ENCODE assay signal across 9 cellular contexts in genomic region chr12:40011775-40012129, GRCh38.
DNase-seq lines count a peak whose midpoint lies in the region; ATAC-seq and TF ChIP-seq lines count a peak whose summit lies in the region.
"Had no signal": no experiment of that assay in that cellular context is flagged by ENCODE, and none has a peak within 500 bp of the region (broad histone marks: within the 10 kb centered on the region; RNA-seq: fewer than 3 reads in every experiment).

No MANE protein-coding gene starts in this region.

- peak overlapping the region; percentile 4 for H3K27ac Mint-ChIP-seq in activated CD8-positive, alpha-beta T cell treated with anti-CD3 and anti-CD28 coated beads, Interleukin-2, amount 10 ng/mL, durations not matched to agents 7 days and 5 days
- peak overlapping the region in 3 of 10 donors; percentile 32 to 52 (median 51) for H3K27ac Mint-ChIP-seq in naive thymus-derived CD8-positive, alpha-beta T cell

- H3K4me3 Mint-ChIP-seq in activated CD8-positive, alpha-beta T cell treated with anti-CD3 and anti-CD28 coated beads, Interleukin-2, amount 10 ng/mL, durations not matched to agents 7 days and 5 days: peak overlapping the region; percentile 56
- peak overlapping the region; percentile 51 to 78 (median 66) for H3K4me3 Mint-ChIP-seq in naive thymus-derived CD8-positive, alpha-beta T cell

- CTCF ChIA-PET in activated CD8-positive, alpha-beta T cell treated with anti-CD3 and anti-CD28 coated beads, Interleukin-2, amount 10 ng/mL, durations not matched to agents 7 days and 5 days (lab: Charles Lee): interaction anchor here (0.6 to 7.1 kb wide), 37 partner anchors 9 to 512 kb away, joined by 3 to 121 read pairs (median 4); partner anchors contain the start of gene SLC2A13

- POLR2A ChIA-PET in activated CD8-positive, alpha-beta T cell treated with anti-CD3 and anti-CD28 coated beads, Interleukin-2, amount 10 ng/mL, durations not matched to agents 7 days and 5 days (lab: Charles Lee): no interaction called here
- POLR2A ChIA-PET in naive thymus-derived CD8-positive, alpha-beta T cell (lab: Charles Lee): interaction anchor here (0.6 kb wide), 1 partner anchor 97 kb away, joined by 3 read pairs; no protein-coding TSS in a partner anchor

- no peaks in the 10 kb centered on the region for H3K9me3 Mint-ChIP-seq in activated CD8-positive, alpha-beta T cell treated with anti-CD3 and anti-CD28 coated beads, Interleukin-2, amount 10 ng/mL, durations not matched to agents 7 days and 5 days (ENCODE audit: insufficient read depth)
- no peaks in the 10 kb centered on the region for H3K9me3 Mint-ChIP-seq in naive thymus-derived CD8-positive, alpha-beta T cell

- H3K4me3 ChIP-seq in thyroid gland (replicated peaks in 1 of 3): no peak overlapping the region

- WGBS in thyroid gland, 2 donors: 81 to 87% methylated on average over 3 of the region's 3 CpGs

- no peaks in the 10 kb centered on the region for H3K27me3 ChIP-seq in thyroid gland

- no peaks in the 10 kb centered on the region for H3K4me1 ChIP-seq in thyroid gland

- H3K36me3 Mint-ChIP-seq in activated CD8-positive, alpha-beta T cell treated with anti-CD3 and anti-CD28 coated beads, Interleukin-2, amount 10 ng/mL, durations not matched to agents 7 days and 5 days (ENCODE audit: low read depth): no peaks in the 10 kb centered on the region
- no peaks in the 10 kb centered on the region for H3K36me3 Mint-ChIP-seq in naive thymus-derived CD8-positive, alpha-beta T cell

- H3K4me1 Mint-ChIP-seq in activated CD8-positive, alpha-beta T cell treated with anti-CD3 and anti-CD28 coated beads, Interleukin-2, amount 10 ng/mL, durations not matched to agents 7 days and 5 days (ENCODE audit: low read depth): peaks cover 26% of the 10 kb centered on the region
- peaks cover 6 to 15% (median 15%) of the 10 kb centered on the region in 4 donors for H3K4me1 Mint-ChIP-seq in naive thymus-derived CD8-positive, alpha-beta T cell

- no peaks in the 10 kb centered on the region for H3K27me3 Mint-ChIP-seq in activated CD8-positive, alpha-beta T cell treated with anti-CD3 and anti-CD28 coated beads, Interleukin-2, amount 10 ng/mL, durations not matched to agents 7 days and 5 days (ENCODE audit: low read depth)
- no peaks in the 10 kb centered on the region for H3K27me3 Mint-ChIP-seq in naive thymus-derived CD8-positive, alpha-beta T cell

- H3K9me3 ChIP-seq in thyroid gland: no peaks in the 10 kb centered on the region

- TF ChIP-seq CTCF in thyroid gland (IDR thresholded peaks at IDR 0.05): no peak

- ATAC-seq in GM18907 (IDR thresholded peaks at IDR 0.05; ENCODE audit: unreplicated experiment): peak; percentile 26
- peak; percentile 22 for ATAC-seq in HG02763 (IDR thresholded peaks at IDR 0.05; ENCODE audit: unreplicated experiment)
- peak; percentile 24 for ATAC-seq in activated CD8-positive, alpha-beta T cell treated with anti-CD3 and anti-CD28 coated beads, Interleukin-2, amount 10 ng/mL, durations not matched to agents 7 days and 5 days
- no peak for ATAC-seq in naive thymus-derived CD8-positive, alpha-beta T cell

- no peak for DNase-seq in activated CD8-positive, alpha-beta T cell treated with anti-CD3 and anti-CD28 coated beads, Interleukin-2, amount 10 ng/mL, durations not matched to agents 7 days and 5 days
- no peak for DNase-seq in naive thymus-derived CD8-positive, alpha-beta T cell
- DNase-seq in stimulated activated CD4-positive, alpha-beta T cell treated with anti-CD3 and anti-CD28 coated beads, Interleukin-15, amount 100 ng/mL, for 24 hours: no peak
- DNase-seq in thyroid gland: no peak
- DNase-seq in SHP77 (lab: John Stamatoyannopoulos, UW): no peak
- DNase-seq in LoVo (ENCODE audit: low spot score): no peak
- DNase-seq: NCI-H526 treated with DMSO at 0.1 percent for 48 hours had no signal

- H3K27ac ChIP-seq in thyroid gland: no peak overlapping the region

- no peak for TF ChIP-seq POLR2A in thyroid gland (IDR thresholded peaks at IDR 0.05)

- intact Hi-C loops in thyroid gland (cut with DNase I): loop anchor here (5.0 kb wide), 1 partner anchor 96 kb away; the partner anchor contains the start of gene SLC2A13

- H3K36me3 ChIP-seq in thyroid gland: no peaks in the 10 kb centered on the region

Comparison
In these comparisons a context has a peak if more than half of its experiments do, and no peak if none do; other contexts are left out.
1. ATAC-seq: peak in GM18907 (single experiment), HG02763 (single experiment) and activated CD8-positive, alpha-beta T cell treated with anti-CD3 and anti-CD28 coated beads, Interleukin-2, amount 10 ng/mL, durations not matched to agents 7 days and 5 days (single experiment); none in naive thymus-derived CD8-positive, alpha-beta T cell (0 of 2).